10 cellular contexts compared by ENCODE assay signal in genomic region chr19:46901701-46902401, GRCh38. TPM values are rescaled to one million over a fixed set of nuclear protein-coding genes. Genes with fewer than 3 reads are reported as not detected.
A peak's percentile ranks its signal among the peaks of the same experiment; 100 is the strongest.
DNase-seq lines count a peak whose midpoint lies in the region; ATAC-seq and TF ChIP-seq lines count a peak whose summit lies in the region.
"Had no signal": no experiment of that assay in that cellular context is flagged by ENCODE, and none has a peak within 500 bp of the region (broad histone marks: within the 10 kb centered on the region; RNA-seq: fewer than 3 reads in every experiment).

No MANE protein-coding gene starts in this region.

- H3K27me3 Mint-ChIP-seq in nephron (ENCODE audit: low read depth) = no peaks in the 10 kb centered on the region
- H3K27me3 Mint-ChIP-seq in natural killer cell (ENCODE audit: low read depth in 2 of 2) = no peaks in the 10 kb centered on the region

- TF ChIP-seq EP300 in Ishikawa (IDR thresholded peaks at IDR 0.05; ENCODE audit: borderline replicate concordance) = no peak

- H3K36me3 Mint-ChIP-seq in nephron (ENCODE audit: low read depth) (no peaks in the 10 kb centered on the region), natural killer cell (no peaks in the 10 kb centered on the region)

- TF ChIP-seq POLR2A in breast epithelium (IDR thresholded peaks at IDR 0.05) = no peak

- H3K9me3 Mint-ChIP-seq in nephron = no peaks in the 10 kb centered on the region
- no peaks in the 10 kb centered on the region for H3K9me3 Mint-ChIP-seq in natural killer cell

- no peak for ATAC-seq in natural killer cell

- no peak for TF ChIP-seq RAD21 in Ishikawa (IDR thresholded peaks at IDR 0.05; ENCODE audit: low read depth)

- TF ChIP-seq CTCF in AG10803 (conservative IDR thresholded peaks at IDR 0.05; ENCODE audit: low read length) (no peak), breast epithelium (IDR thresholded peaks at IDR 0.05) (no peak), nephron (IDR thresholded peaks at IDR 0.05; ENCODE audit: unreplicated experiment in 3 of 3) (no peak), natural killer cell (IDR thresholded peaks at IDR 0.05) (no peak)

- no peak overlapping the region for H3K4me3 Mint-ChIP-seq in nephron
- H3K4me3 Mint-ChIP-seq in natural killer cell = no peak overlapping the region

- DNase-seq in AG10803 (ENCODE audit: low read depth) = peak; percentile 52
- DNase-seq in breast epithelium (ENCODE audit: low spot score in 2 of 2) = no peak
- no peak for DNase-seq in NAMALWA (ENCODE audit: low spot score)
- DNase-seq in dermis blood vessel endothelial cell = no peak
- DNase-seq in COLO829 (ENCODE audit: low spot score) = no peak
- DNase-seq in natural killer cell = no peak
- DNase-seq: amygdala, posterior cingulate gyrus had no signal

- peaks cover 61% of the 10 kb centered on the region for H3K4me1 Mint-ChIP-seq in nephron
- peaks cover 56 to 61% of the 10 kb centered on the region in 2 donors for H3K4me1 Mint-ChIP-seq in natural killer cell

- peak overlapping the region; percentile 88 to 96 (median 89) for H3K27ac Mint-ChIP-seq in nephron
- H3K27ac Mint-ChIP-seq in natural killer cell = peak overlapping the region in 1 of 2 donors; percentile 20

- H3K36me3 ChIP-seq in breast epithelium = no peaks in the 10 kb centered on the region

- H3K4me3 ChIP-seq in AG10803 (ENCODE audit: low read length) (no peak overlapping the region), breast epithelium (no peak overlapping the region)

- H3K9me3 ChIP-seq in breast epithelium = no peaks in the 10 kb centered on the region

- peak overlapping the region; percentile 62 to 88 for H3K27ac ChIP-seq in breast epithelium

- no peaks in the 10 kb centered on the region for H3K27me3 ChIP-seq in breast epithelium

- intact Hi-C loops in breast epithelium (cut with DNase I; ENCODE audit: low total_unique reads) = no loop called here
- intact Hi-C loops in natural killer cell (cut with micrococcal nuclease) = no loop called here

- peaks cover 3 to 33% of the 10 kb centered on the region in 2 donors for H3K4me1 ChIP-seq in breast epithelium

TF ChIP-seq in Ishikawa, 13 proteins besides CTCF, POLR2A, EP300 and RAD21:
- TF ChIP-seq NFIC (IDR thresholded peaks at IDR 0.05) = peak; percentile 82
- TF ChIP-seq TCF12 (IDR thresholded peaks at IDR 0.05; ENCODE audit: low read depth) = no peak
- TF ChIP-seq, protein P1, sequence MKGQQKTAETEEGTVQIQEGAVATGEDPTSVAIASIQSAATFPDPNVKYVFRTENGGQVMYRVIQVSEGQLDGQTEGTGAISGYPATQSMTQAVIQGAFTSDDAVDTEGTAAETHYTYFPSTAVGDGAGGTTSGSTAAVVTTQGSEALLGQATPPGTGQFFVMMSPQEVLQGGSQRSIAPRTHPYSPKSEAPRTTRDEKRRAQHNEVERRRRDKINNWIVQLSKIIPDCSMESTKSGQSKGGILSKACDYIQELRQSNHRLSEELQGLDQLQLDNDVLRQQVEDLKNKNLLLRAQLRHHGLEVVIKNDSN (IDR thresholded peaks at IDR 0.05) = peak; percentile 57

RNA-seq across cellular contexts. Expression of gene ARHGAP35, which starts 41.1 kb away (rescaled TPM):
- 10 to 100 TPM; 44.8 to 61.9 (median 60.3) TPM for total RNA-seq in breast epithelium
- 25.9 and 44.5 TPM in 2 replicates for total RNA-seq in dermis blood vessel endothelial cell
- 10 to 100 TPM; 40.2 to 66.2 (median 48.5) TPM for total RNA-seq in natural killer cell

RNA-seq across cellular contexts. Expression of gene AP2S1, which starts 51.2 kb away (rescaled TPM):
- total RNA-seq in breast epithelium (100 to 1,000 TPM in 2 of 3 donors, 10 to 100 TPM in 1; 63.1 to 108 (median 101) TPM), dermis blood vessel endothelial cell (118 and 218 TPM in 2 replicates), natural killer cell (10 to 100 TPM; 45.0 to 49.1 (median 45.4) TPM)
